Comparison of ENCODE assay signal across 8 cellular contexts in genomic region chr7:101538596-101539459, GRCh38.
DNase-seq lines count a peak whose midpoint lies in the region; ATAC-seq and TF ChIP-seq lines count a peak whose summit lies in the region.

No MANE protein-coding gene starts in this region.

- CTCF ChIA-PET in activated CD8-positive, alpha-beta memory T cell treated with anti-CD3 and anti-CD28 coated beads, Interleukin-2, amount 10 ng/mL, durations not matched to agents 7 days and 5 days (lab: Charles Lee): interaction anchor here (1.2 to 2.3 kb wide), 2 partner anchors 11 to 704 kb away, joined by 3 to 5 read pairs; no protein-coding TSS in a partner anchor

- no peak overlapping the region for H3K4me3 Mint-ChIP-seq in activated CD8-positive, alpha-beta memory T cell treated with anti-CD3 and anti-CD28 coated beads, Interleukin-2, amount 10 ng/mL, durations not matched to agents 7 days and 5 days
- H3K4me3 Mint-ChIP-seq in natural killer cell: no peak overlapping the region
- H3K4me3 Mint-ChIP-seq in stimulated activated naive CD8-positive, alpha-beta T cell treated with anti-CD3 and anti-CD28 coated beads, Interleukin-15, amount 100 ng/mL, for 72 hours: no peak overlapping the region

- no peaks in the 10 kb centered on the region for H3K4me1 Mint-ChIP-seq in activated CD8-positive, alpha-beta memory T cell treated with anti-CD3 and anti-CD28 coated beads, Interleukin-2, amount 10 ng/mL, durations not matched to agents 7 days and 5 days
- H3K4me1 Mint-ChIP-seq in natural killer cell: peaks cover 24 to 40% of the 10 kb centered on the region in 2 donors
- H3K4me1 Mint-ChIP-seq in stimulated activated naive CD8-positive, alpha-beta T cell treated with anti-CD3 and anti-CD28 coated beads, Interleukin-15, amount 100 ng/mL, for 72 hours: no peaks in the 10 kb centered on the region

- no peaks in the 10 kb centered on the region for H3K9me3 Mint-ChIP-seq in activated CD8-positive, alpha-beta memory T cell treated with anti-CD3 and anti-CD28 coated beads, Interleukin-2, amount 10 ng/mL, durations not matched to agents 7 days and 5 days (ENCODE audit: low read depth)
- no peaks in the 10 kb centered on the region for H3K9me3 Mint-ChIP-seq in natural killer cell
- H3K9me3 Mint-ChIP-seq in stimulated activated naive CD8-positive, alpha-beta T cell treated with anti-CD3 and anti-CD28 coated beads, Interleukin-15, amount 100 ng/mL, for 72 hours: no peaks in the 10 kb centered on the region

- intact Hi-C loops in natural killer cell (cut with micrococcal nuclease): loop anchor here (10.0 kb wide), 1 partner anchor 174 kb away; the partner anchor contains the start of gene COL26A1

- no peak overlapping the region for H3K27ac Mint-ChIP-seq in activated CD8-positive, alpha-beta memory T cell treated with anti-CD3 and anti-CD28 coated beads, Interleukin-2, amount 10 ng/mL, durations not matched to agents 7 days and 5 days
- no peak overlapping the region for H3K27ac Mint-ChIP-seq in natural killer cell
- H3K27ac Mint-ChIP-seq in stimulated activated naive CD8-positive, alpha-beta T cell treated with anti-CD3 and anti-CD28 coated beads, Interleukin-15, amount 100 ng/mL, for 72 hours: no peak overlapping the region

- H3K36me3 Mint-ChIP-seq in activated CD8-positive, alpha-beta memory T cell treated with anti-CD3 and anti-CD28 coated beads, Interleukin-2, amount 10 ng/mL, durations not matched to agents 7 days and 5 days: no peaks in the 10 kb centered on the region
- no peaks in the 10 kb centered on the region for H3K36me3 Mint-ChIP-seq in natural killer cell

- no peaks in the 10 kb centered on the region for H3K27me3 Mint-ChIP-seq in activated CD8-positive, alpha-beta memory T cell treated with anti-CD3 and anti-CD28 coated beads, Interleukin-2, amount 10 ng/mL, durations not matched to agents 7 days and 5 days
- H3K27me3 Mint-ChIP-seq in natural killer cell (ENCODE audit: low read depth in 2 of 2): peaks cover 4 to 6% of the 10 kb centered on the region in 2 donors
- H3K27me3 Mint-ChIP-seq in stimulated activated naive CD8-positive, alpha-beta T cell treated with anti-CD3 and anti-CD28 coated beads, Interleukin-15, amount 100 ng/mL, for 72 hours: no peaks in the 10 kb centered on the region

- DNase-seq in NCI-H524 (lab: John Stamatoyannopoulos, UW) (peak; percentile 12 to 63), NCI-H524 treated with DMSO at 0.1 percent for 48 hours (lab: John Stamatoyannopoulos, UW) (no peak), NCI-H2171 treated with DMSO at 0.1 percent for 48 hours (lab: John Stamatoyannopoulos, UW) (peak; percentile 38), epidermal melanocyte (ENCODE audit: insufficient read length, low spot score) (peak; percentile 86), natural killer cell (peak; percentile 61), NCI-H187 (lab: John Stamatoyannopoulos, UW) (no peak)
- peak; percentile 66 for DNase-seq in activated CD8-positive, alpha-beta memory T cell treated with anti-CD3 and anti-CD28 coated beads, Interleukin-2, amount 10 ng/mL, durations not matched to agents 7 days and 5 days
- peak; percentile 53 to 64 for DNase-seq in stimulated activated naive CD8-positive, alpha-beta T cell treated with anti-CD3 and anti-CD28 coated beads, Interleukin-15, amount 100 ng/mL, for 72 hours

- ATAC-seq in activated CD8-positive, alpha-beta memory T cell treated with anti-CD3 and anti-CD28 coated beads, Interleukin-2, amount 10 ng/mL, durations not matched to agents 7 days and 5 days: peak; percentile 66
- ATAC-seq in natural killer cell: peak in 2 of 3 donors; percentile 64 to 70
- ATAC-seq in stimulated activated naive CD8-positive, alpha-beta T cell treated with anti-CD3 and anti-CD28 coated beads, Interleukin-15, amount 100 ng/mL, for 72 hours: peak; percentile 56

- peak; percentile 82 for TF ChIP-seq CTCF in natural killer cell (IDR thresholded peaks at IDR 0.05)

Comparison
In these comparisons a context has a peak if more than half of its experiments do, and no peak if none do; other contexts are left out.
1. DNase-seq: peak in NCI-H524 (2 of 2), NCI-H2171 treated with DMSO at 0.1 percent for 48 hours (single experiment), activated CD8-positive, alpha-beta memory T cell treated with anti-CD3 and anti-CD28 coated beads, Interleukin-2, amount 10 ng/mL, durations not matched to agents 7 days and 5 days (single experiment), epidermal melanocyte (single experiment), natural killer cell (single experiment) and stimulated activated naive CD8-positive, alpha-beta T cell treated with anti-CD3 and anti-CD28 coated beads, Interleukin-15, amount 100 ng/mL, for 72 hours (2 of 2); none in NCI-H524 treated with DMSO at 0.1 percent for 48 hours (single experiment) and NCI-H187 (0 of 2).
2. Peak in every context shown above with its lines, with median percentiles within 50 percentile points of each other: ATAC-seq.